ENCODE assay signal across 15 cellular contexts in genomic region chr6:47106216-47106615, GRCh38.
"Had no signal": no experiment of that assay in that cellular context is flagged by ENCODE, and none has a peak within 500 bp of the region (broad histone marks: within the 10 kb centered on the region; RNA-seq: fewer than 3 reads in every experiment).

No MANE protein-coding gene starts in this region.

- H3K4me3 Mint-ChIP-seq: activated CD4-positive, alpha-beta memory T cell treated with anti-CD3 and anti-CD28 coated beads, Interleukin-2, amount 10 ng/mL, durations not matched to agents 7 days and 5 days; activated naive CD8-positive, alpha-beta T cell; mesothelial cell of epicardium; neural progenitor cell; stimulated activated effector memory CD8-positive, alpha-beta T cell treated with anti-CD3 and anti-CD28 coated beads, Interleukin-12 subunit alpha, Interleukin-12 subunit beta, amount 100 ng/mL, for 72 hours had no signal

- H3K9me3 ChIP-seq: gastroesophageal sphincter, left ventricle myocardium inferior, tibial nerve had no signal

- DNase-seq: activated CD4-positive, alpha-beta memory T cell treated with anti-CD3 and anti-CD28 coated beads, Interleukin-2, amount 10 ng/mL, durations not matched to agents 7 days and 5 days; activated gamma-delta T cell; activated T-cell treated with anti-CD3 and anti-CD28 coated beads, Interleukin-2, amount 50 U/mL, for 48 hours; anterior cingulate cortex; kidney; left ventricle myocardium inferior; right cardiac atrium; T-helper 9 cell had no signal

- H3K36me3 Mint-ChIP-seq: activated naive CD8-positive, alpha-beta T cell; mesothelial cell of epicardium; neural progenitor cell; stimulated activated effector memory CD8-positive, alpha-beta T cell treated with anti-CD3 and anti-CD28 coated beads, Interleukin-12 subunit alpha, Interleukin-12 subunit beta, amount 100 ng/mL, for 72 hours had no signal

- H3K4me3 ChIP-seq: gastroesophageal sphincter, left ventricle myocardium inferior, neural progenitor cell, tibial nerve had no signal

- ATAC-seq: gastroesophageal sphincter; right cardiac atrium; stimulated activated effector memory CD8-positive, alpha-beta T cell treated with anti-CD3 and anti-CD28 coated beads, Interleukin-12 subunit alpha, Interleukin-12 subunit beta, amount 100 ng/mL, for 72 hours had no signal

- H3K27me3 ChIP-seq: gastroesophageal sphincter, neural progenitor cell, tibial nerve had no signal

- H3K27ac Mint-ChIP-seq: activated CD4-positive, alpha-beta memory T cell treated with anti-CD3 and anti-CD28 coated beads, Interleukin-2, amount 10 ng/mL, durations not matched to agents 7 days and 5 days; activated naive CD8-positive, alpha-beta T cell; neural progenitor cell; stimulated activated effector memory CD8-positive, alpha-beta T cell treated with anti-CD3 and anti-CD28 coated beads, Interleukin-12 subunit alpha, Interleukin-12 subunit beta, amount 100 ng/mL, for 72 hours had no signal

- H3K36me3 ChIP-seq: gastroesophageal sphincter, left ventricle myocardium inferior, neural progenitor cell, tibial nerve had no signal

- H3K9me3 Mint-ChIP-seq: activated CD4-positive, alpha-beta memory T cell treated with anti-CD3 and anti-CD28 coated beads, Interleukin-2, amount 10 ng/mL, durations not matched to agents 7 days and 5 days; mesothelial cell of epicardium; neural progenitor cell had no signal

- H3K27ac ChIP-seq: gastroesophageal sphincter, left ventricle myocardium inferior, neural progenitor cell, parathyroid adenoma, tibial nerve had no signal

- H3K4me1 ChIP-seq: left ventricle myocardium inferior, parathyroid adenoma, tibial nerve had no signal

- H3K4me1 Mint-ChIP-seq: activated CD4-positive, alpha-beta memory T cell treated with anti-CD3 and anti-CD28 coated beads, Interleukin-2, amount 10 ng/mL, durations not matched to agents 7 days and 5 days; stimulated activated effector memory CD8-positive, alpha-beta T cell treated with anti-CD3 and anti-CD28 coated beads, Interleukin-12 subunit alpha, Interleukin-12 subunit beta, amount 100 ng/mL, for 72 hours had no signal

- H3K27me3 Mint-ChIP-seq: activated CD4-positive, alpha-beta memory T cell treated with anti-CD3 and anti-CD28 coated beads, Interleukin-2, amount 10 ng/mL, durations not matched to agents 7 days and 5 days; activated naive CD8-positive, alpha-beta T cell had no signal
